Comparison of ENCODE assay signal across 17 cellular contexts in the genomic region with DNA sequence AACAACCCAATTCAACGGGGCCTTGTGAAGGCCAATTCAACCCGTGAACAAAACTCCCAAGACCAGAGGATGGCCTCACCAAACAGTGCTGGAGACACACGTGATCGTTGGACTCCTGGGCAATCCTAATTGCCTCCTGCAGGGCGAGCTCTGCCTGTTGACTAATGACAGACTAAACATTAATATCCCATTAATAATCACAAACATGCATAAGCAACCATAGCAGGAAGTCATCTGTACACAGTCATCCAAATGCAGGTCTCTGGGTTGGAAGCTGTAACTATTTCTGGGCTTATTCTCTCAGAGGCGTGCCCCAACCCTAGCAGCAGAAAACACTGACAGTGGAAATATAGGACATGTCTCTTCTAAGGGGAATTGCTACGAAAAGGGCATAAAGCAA.
"Had no signal": no experiment of that assay in that cellular context is flagged by ENCODE, and none has a peak within 500 bp of the region (broad histone marks: within the 10 kb centered on the region; RNA-seq: fewer than 3 reads in every experiment).

No MANE protein-coding gene starts in this region.

- H3K9me3 ChIP-seq: thoracic aorta, upper lobe of right lung had no signal

- DNase-seq: activated CD4-positive, alpha-beta T cell treated with anti-CD3 and anti-CD28 coated beads, Interleukin-2, amount 10 ng/mL, durations not matched to agents 7 days and 5 days; activated CD4-positive, CD25-positive, alpha-beta regulatory T cell; activated naive CD4-positive, alpha-beta T cell; activated naive CD8-positive, alpha-beta T cell treated with anti-CD3 and anti-CD28 coated beads, Interleukin-2, amount 10 ng/mL, durations not matched to agents 7 days and 5 days; brain microvascular endothelial cell; endodermal cell; erythroblast; hippocampal formation; left ventricle myocardium superior; mesenchymal stem cell; occipital lobe; right cardiac atrium; upper lobe of right lung had no signal

- H3K27ac Mint-ChIP-seq: activated CD4-positive, alpha-beta T cell treated with anti-CD3 and anti-CD28 coated beads, Interleukin-2, amount 10 ng/mL, durations not matched to agents 7 days and 5 days; activated naive CD8-positive, alpha-beta T cell treated with anti-CD3 and anti-CD28 coated beads, Interleukin-2, amount 10 ng/mL, durations not matched to agents 7 days and 5 days; endodermal cell; nephron; progenitor cell of endocrine pancreas had no signal

- H3K4me3 ChIP-seq: thoracic aorta, upper lobe of right lung had no signal

- H3K4me1 Mint-ChIP-seq: activated CD4-positive, alpha-beta T cell treated with anti-CD3 and anti-CD28 coated beads, Interleukin-2, amount 10 ng/mL, durations not matched to agents 7 days and 5 days; endodermal cell; nephron; stimulated activated effector memory CD8-positive, alpha-beta T cell treated with anti-CD3 and anti-CD28 coated beads, Interleukin-12 subunit alpha, Interleukin-12 subunit beta, amount 100 ng/mL, for 72 hours had no signal

- H3K4me3 Mint-ChIP-seq: activated CD4-positive, alpha-beta T cell treated with anti-CD3 and anti-CD28 coated beads, Interleukin-2, amount 10 ng/mL, durations not matched to agents 7 days and 5 days; activated naive CD8-positive, alpha-beta T cell treated with anti-CD3 and anti-CD28 coated beads, Interleukin-2, amount 10 ng/mL, durations not matched to agents 7 days and 5 days; endodermal cell; nephron; stimulated activated effector memory CD8-positive, alpha-beta T cell treated with anti-CD3 and anti-CD28 coated beads, Interleukin-12 subunit alpha, Interleukin-12 subunit beta, amount 100 ng/mL, for 72 hours had no signal

- ATAC-seq: left ventricle myocardium superior; right cardiac atrium; stimulated activated effector memory CD8-positive, alpha-beta T cell treated with anti-CD3 and anti-CD28 coated beads, Interleukin-12 subunit alpha, Interleukin-12 subunit beta, amount 100 ng/mL, for 72 hours; upper lobe of right lung had no signal

- H3K27me3 ChIP-seq: brain microvascular endothelial cell, upper lobe of right lung had no signal

- H3K27me3 Mint-ChIP-seq: activated CD4-positive, alpha-beta T cell treated with anti-CD3 and anti-CD28 coated beads, Interleukin-2, amount 10 ng/mL, durations not matched to agents 7 days and 5 days; activated naive CD8-positive, alpha-beta T cell treated with anti-CD3 and anti-CD28 coated beads, Interleukin-2, amount 10 ng/mL, durations not matched to agents 7 days and 5 days; progenitor cell of endocrine pancreas had no signal

- H3K27ac ChIP-seq: brain microvascular endothelial cell, thoracic aorta, upper lobe of right lung had no signal

- H3K9me3 Mint-ChIP-seq: activated CD4-positive, alpha-beta T cell treated with anti-CD3 and anti-CD28 coated beads, Interleukin-2, amount 10 ng/mL, durations not matched to agents 7 days and 5 days; activated naive CD8-positive, alpha-beta T cell treated with anti-CD3 and anti-CD28 coated beads, Interleukin-2, amount 10 ng/mL, durations not matched to agents 7 days and 5 days; endodermal cell; nephron; stimulated activated effector memory CD8-positive, alpha-beta T cell treated with anti-CD3 and anti-CD28 coated beads, Interleukin-12 subunit alpha, Interleukin-12 subunit beta, amount 100 ng/mL, for 72 hours had no signal
